ENCODE assay signal across 8 cellular contexts in genomic region chr7:100803398-100804161, GRCh38. TPM values are rescaled to one million over a fixed set of nuclear protein-coding genes. Genes with fewer than 3 reads are reported as not detected.
DNase-seq lines count a peak whose midpoint lies in the region; ATAC-seq and TF ChIP-seq lines count a peak whose summit lies in the region.

No MANE protein-coding gene starts in this region.

- ATAC-seq in GM21825 (IDR thresholded peaks at IDR 0.05; ENCODE audit: unreplicated experiment), result peak; percentile 97
- peak; percentile 39 to 79 (median 40) for ATAC-seq in right lobe of liver

- H3K27ac ChIP-seq in cingulate gyrus (ENCODE audit: low read depth, low read length), result peak overlapping the region; percentile 19
- H3K27ac ChIP-seq in right lobe of liver, result peak overlapping the region in 1 of 3 donors; percentile 8

- no peaks in the 10 kb centered on the region for H3K27me3 ChIP-seq in right lobe of liver

- intact Hi-C loops in right lobe of liver (cut with DNase I), result no loop called here

- peaks cover 0 to 52% (median 21%) of the 10 kb centered on the region in 4 donors for H3K36me3 ChIP-seq in right lobe of liver

- no peak for TF ChIP-seq CTCF in right lobe of liver (IDR thresholded peaks at IDR 0.05)

- DNase-seq in stimulated activated CD4-positive, alpha-beta T cell treated with anti-CD3 and anti-CD28 coated beads, Interleukin-15, amount 100 ng/mL, for 24 hours, result peak; percentile 52
- no peak for DNase-seq in stimulated activated CD4-positive, alpha-beta T cell treated with anti-CD3 and anti-CD28 coated beads, Interleukin-12 subunit alpha, Interleukin-12 subunit beta, amount 100 ng/mL, for 4 hours
- DNase-seq in Jurkat, Clone E6-1 (ENCODE audit: low read depth, low spot score), result peak; percentile 69
- DNase-seq in RPMI8226 (peak; percentile 98), right lobe of liver (no peak), superior temporal gyrus (ENCODE audit: extremely low spot score) (peak; percentile 68)

- 35% methylated on average over 14 of the region's 19 CpGs for WGBS in right lobe of liver (ENCODE audit: insufficient coverage, low coverage, low lambda C conversion rate, missing lambda C conversion rate)

- H3K4me3 ChIP-seq in Jurkat, Clone E6-1 (ENCODE audit: low read length), result no peak overlapping the region
- H3K4me3 ChIP-seq in right lobe of liver, result no peak overlapping the region

- H3K4me1 ChIP-seq in right lobe of liver, result peaks cover 0 to 4% (median 0%) of the 10 kb centered on the region in 4 donors

- H3K9me3 ChIP-seq in right lobe of liver, result no peaks in the 10 kb centered on the region

- no peak for TF ChIP-seq POLR2A in right lobe of liver (IDR thresholded peaks at IDR 0.05)

RNA-seq across cellular contexts. Expression of gene EPHB4, which starts 23.7 kb away (rescaled TPM):
- 4.1 TPM for polyA plus RNA-seq in Jurkat, Clone E6-1 (2012; ENCODE audit: insufficient read depth, insufficient read length)
- 10 to 100 TPM; 23.9 to 43.7 (median 36.8) TPM for total RNA-seq in right lobe of liver

RNA-seq across cellular contexts. Expression of gene SLC12A9, which starts 48.9 kb away (rescaled TPM):
- polyA plus RNA-seq in Jurkat, Clone E6-1 (2012; ENCODE audit: insufficient read depth, insufficient read length), result 15.3 TPM
- 10 to 100 TPM in 2 of 6 experiments, 1 to 10 TPM in 4; 7.1 to 10.6 (median 9.2) TPM for total RNA-seq in right lobe of liver

Comparison
In these comparisons a context has a peak if more than half of its experiments do, and no peak if none do; other contexts are left out.
1. DNase-seq: peak in stimulated activated CD4-positive, alpha-beta T cell treated with anti-CD3 and anti-CD28 coated beads, Interleukin-15, amount 100 ng/mL, for 24 hours (single experiment), Jurkat, Clone E6-1 (single experiment), RPMI8226 (single experiment) and superior temporal gyrus (single experiment); none in stimulated activated CD4-positive, alpha-beta T cell treated with anti-CD3 and anti-CD28 coated beads, Interleukin-12 subunit alpha, Interleukin-12 subunit beta, amount 100 ng/mL, for 4 hours (single experiment) and right lobe of liver (0 of 3).